In the genomic region with DNA sequence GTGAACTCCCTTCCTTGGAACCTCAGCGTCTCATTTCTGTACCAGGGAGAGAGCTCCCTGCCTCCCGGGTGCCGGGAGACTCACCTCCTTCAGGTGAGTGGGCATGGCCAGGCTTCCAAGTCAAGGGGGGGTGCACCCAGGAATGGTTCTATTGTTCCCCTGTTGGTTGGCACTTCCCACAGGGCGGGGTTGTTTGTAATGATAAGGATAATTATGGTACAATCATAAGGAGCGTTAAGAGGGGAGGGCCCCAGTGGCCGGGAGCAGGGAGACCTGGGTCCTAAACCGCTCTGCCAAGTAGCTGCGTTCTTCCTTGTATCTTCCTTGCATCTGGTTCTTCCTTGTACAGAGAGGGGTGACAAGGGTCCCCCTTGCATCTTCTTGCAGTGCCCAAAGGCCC, we compare ENCODE assay signal across 20 cellular contexts.
DNase-seq lines count a peak whose midpoint lies in the region; ATAC-seq lines count a peak whose summit lies in the region.
"Had no signal": no experiment of that assay in that cellular context is flagged by ENCODE, and none has a peak within 500 bp of the region (broad histone marks: within the 10 kb centered on the region; RNA-seq: fewer than 3 reads in every experiment).

No MANE protein-coding gene starts in this region.

- no peak overlapping the region for H3K4me3 Mint-ChIP-seq in activated CD4-positive, alpha-beta T cell treated with anti-CD3 and anti-CD28 coated beads, Interleukin-2, amount 10 ng/mL, durations not matched to agents 24 days and 14 days
- H3K4me3 Mint-ChIP-seq: B cell, H9 had no signal

- intact Hi-C loops in activated CD4-positive, alpha-beta T cell treated with anti-CD3 and anti-CD28 coated beads, Interleukin-2, amount 10 ng/mL, durations not matched to agents 24 days and 14 days (cut with micrococcal nuclease): loop anchor here (5.0 kb wide), 1 partner anchor 81 kb away; a partner anchor contains a TSS
- intact Hi-C loops in left colon (cut with DNase I, micrococcal nuclease): loop anchor here in 1 of 2 donors (10.0 kb wide), 1 partner anchor 93 kb away; no protein-coding TSS in a partner anchor

- H3K36me3 Mint-ChIP-seq in activated CD4-positive, alpha-beta T cell treated with anti-CD3 and anti-CD28 coated beads, Interleukin-2, amount 10 ng/mL, durations not matched to agents 24 days and 14 days (ENCODE audit: low read depth): peaks cover 4% of the 10 kb centered on the region

- peaks cover 64% of the 10 kb centered on the region for H3K4me1 Mint-ChIP-seq in activated CD4-positive, alpha-beta T cell treated with anti-CD3 and anti-CD28 coated beads, Interleukin-2, amount 10 ng/mL, durations not matched to agents 24 days and 14 days

- H3K27me3 Mint-ChIP-seq in activated CD4-positive, alpha-beta T cell treated with anti-CD3 and anti-CD28 coated beads, Interleukin-2, amount 10 ng/mL, durations not matched to agents 24 days and 14 days: peaks cover 7% of the 10 kb centered on the region

- ATAC-seq in left colon (peak; percentile 76), GM21528 (IDR thresholded peaks at IDR 0.05; ENCODE audit: low FRiP score, unreplicated experiment) (no peak), HG03139 (IDR thresholded peaks at IDR 0.05; ENCODE audit: unreplicated experiment) (no peak)
- ATAC-seq: Right ventricle myocardium inferior had no signal

- peak overlapping the region; percentile 82 for H3K27ac Mint-ChIP-seq in activated CD4-positive, alpha-beta T cell treated with anti-CD3 and anti-CD28 coated beads, Interleukin-2, amount 10 ng/mL, durations not matched to agents 24 days and 14 days
- H3K27ac Mint-ChIP-seq: H9 had no signal

- H3K9me3 Mint-ChIP-seq in activated CD4-positive, alpha-beta T cell treated with anti-CD3 and anti-CD28 coated beads, Interleukin-2, amount 10 ng/mL, durations not matched to agents 24 days and 14 days: peaks cover 15% of the 10 kb centered on the region
- H3K9me3 Mint-ChIP-seq: H9 had no signal

- no peak for DNase-seq in activated CD4-positive, alpha-beta T cell treated with anti-CD3 and anti-CD28 coated beads, Interleukin-2, amount 10 ng/mL, durations not matched to agents 24 days and 14 days
- DNase-seq in activated CD4-positive, alpha-beta T cell treated with anti-CD3 and anti-CD28 coated beads, Interleukin-2, amount 50 U/mL, for 1 hour: no peak
- DNase-seq in NCI-H69 (lab: John Stamatoyannopoulos, UW) (peak; percentile 83), left colon (peak; percentile 90 to 92), SW480 (ENCODE audit: low spot score) (no peak)
- DNase-seq in stimulated activated CD8-positive, alpha-beta memory T cell treated with anti-CD3 and anti-CD28 coated beads, Interleukin-4, amount 100 ng/mL, for 48 hours: peak; percentile 24
- DNase-seq: Caco-2; DMS153; GDM1; H9; NCI-H1417 treated with DMSO at 0.1 percent for 48 hours; NCI-H2029 treated with DMSO at 0.1 percent for 48 hours; NCI-H2171 treated with DMSO at 0.1 percent for 48 hours; NCI-H446; NCI-H526 treated with DMSO at 0.1 percent for 48 hours; NK-92 treated with Interleukin-12 subunit alpha and Interleukin-12 subunit beta, amount 100 ng/mL, for 24 hours had no signal

Comparison
In these comparisons a context has a peak if more than half of its experiments do, and no peak if none do; other contexts are left out.
1. DNase-seq: peak in NCI-H69 (single experiment), left colon (2 of 2) and stimulated activated CD8-positive, alpha-beta memory T cell treated with anti-CD3 and anti-CD28 coated beads, Interleukin-4, amount 100 ng/mL, for 48 hours (single experiment); none in activated CD4-positive, alpha-beta T cell treated with anti-CD3 and anti-CD28 coated beads, Interleukin-2, amount 10 ng/mL, durations not matched to agents 24 days and 14 days (single experiment), activated CD4-positive, alpha-beta T cell treated with anti-CD3 and anti-CD28 coated beads, Interleukin-2, amount 50 U/mL, for 1 hour (single experiment) and SW480 (single experiment).